Comparison of ENCODE assay signal across 30 cellular contexts in genomic region chr10:97789770-97790397, GRCh38. TPM values are rescaled to one million over a fixed set of nuclear protein-coding genes. Genes with fewer than 3 reads are reported as not detected.
"Had no signal": no experiment of that assay in that cellular context is flagged by ENCODE, and none has a peak within 500 bp of the region (broad histone marks: within the 10 kb centered on the region; RNA-seq: fewer than 3 reads in every experiment).

No MANE protein-coding gene starts in this region.

- H3K36me3 Mint-ChIP-seq: activated naive CD8-positive, alpha-beta T cell had no signal

- H3K4me1 Mint-ChIP-seq: activated T-helper 17 cell treated with anti-CD3 and anti-CD28 coated beads, Interleukin-2, amount 50 U/mL, for 72 hours had no signal

- H3K27ac ChIP-seq: brain microvascular endothelial cell, VCaP had no signal

- FAIRE-seq: astrocyte had no signal

- H3K9me3 Mint-ChIP-seq: activated CD4-positive, alpha-beta memory T cell treated with anti-CD3 and anti-CD28 coated beads, Interleukin-2, amount 10 ng/mL, durations not matched to agents 7 days and 5 days; activated naive CD4-positive, alpha-beta T cell treated with anti-CD3 and anti-CD28 coated beads for 36 hours; activated T-helper 17 cell treated with anti-CD3 and anti-CD28 coated beads, Interleukin-2, amount 50 U/mL, for 72 hours had no signal

- H3K4me3 Mint-ChIP-seq: activated CD4-positive, alpha-beta memory T cell treated with anti-CD3 and anti-CD28 coated beads, Interleukin-2, amount 10 ng/mL, durations not matched to agents 7 days and 5 days; activated naive CD4-positive, alpha-beta T cell treated with anti-CD3 and anti-CD28 coated beads for 36 hours; activated naive CD8-positive, alpha-beta T cell; activated T-helper 17 cell treated with anti-CD3 and anti-CD28 coated beads, Interleukin-2, amount 50 U/mL, for 72 hours had no signal

- ATAC-seq: activated T-helper 17 cell treated with anti-CD3 and anti-CD28 coated beads, Interleukin-2, amount 50 U/mL, for 72 hours; Panc1 had no signal

- H3K36me3 ChIP-seq: brain microvascular endothelial cell, SJCRH30 had no signal

- DNase-seq: activated CD4-positive, alpha-beta memory T cell treated with anti-CD3 and anti-CD28 coated beads, Interleukin-2, amount 10 ng/mL, durations not matched to agents 7 days and 5 days; activated CD4-positive, alpha-beta T cell treated with anti-CD3 and anti-CD28 coated beads, Interleukin-2, amount 50 U/mL, for 1 hour; activated CD4-positive, CD25-positive, alpha-beta regulatory T cell; activated gamma-delta T cell; activated naive CD4-positive, alpha-beta T cell treated with anti-CD3 and anti-CD28 coated beads for 36 hours; activated T-cell treated with anti-CD3 and anti-CD28 coated beads for 4 hours; activated T-cell treated with anti-CD3 and anti-CD28 coated beads, Interleukin-2, amount 50 U/mL, for 48 hours; amygdala; brain microvascular endothelial cell; KG1; MV-4-11; NCI-H1092 treated with DMSO at 0.1 percent for 48 hours; NCI-H1417 treated with DMSO at 0.1 percent for 48 hours; NCI-H1694; NCI-H2029; NCI-H345; NCI-H510A; NCI-H526 treated with DMSO at 0.1 percent for 48 hours; NK-92 treated with Interleukin-12 subunit alpha and Interleukin-12 subunit beta, amount 100 ng/mL, for 24 hours; RPMI8226; T-helper 1 cell had no signal

- H3K9ac ChIP-seq: SK-N-SH had no signal

- H3K27me3 ChIP-seq: brain microvascular endothelial cell, SJCRH30 had no signal

- H3K27me3 Mint-ChIP-seq: activated naive CD8-positive, alpha-beta T cell; activated T-helper 17 cell treated with anti-CD3 and anti-CD28 coated beads, Interleukin-2, amount 50 U/mL, for 72 hours had no signal

- H3K4me2 ChIP-seq: SK-N-SH had no signal

- H3K27ac Mint-ChIP-seq: activated CD4-positive, alpha-beta memory T cell treated with anti-CD3 and anti-CD28 coated beads, Interleukin-2, amount 10 ng/mL, durations not matched to agents 7 days and 5 days; activated naive CD4-positive, alpha-beta T cell treated with anti-CD3 and anti-CD28 coated beads for 36 hours; activated naive CD8-positive, alpha-beta T cell; activated T-helper 17 cell treated with anti-CD3 and anti-CD28 coated beads, Interleukin-2, amount 50 U/mL, for 72 hours had no signal

- H3K9me3 ChIP-seq: SJCRH30, SK-N-SH had no signal

RNA-seq across cellular contexts. Expression of gene SFRP5, which starts 18.1 kb away (rescaled TPM):
- total RNA-seq: activated CD4-positive, alpha-beta memory T cell treated with anti-CD3 and anti-CD28 coated beads, Interleukin-2, amount 10 ng/mL, durations not matched to agents 7 days and 5 days; activated naive CD4-positive, alpha-beta T cell treated with anti-CD3 and anti-CD28 coated beads for 36 hours; activated T-helper 17 cell treated with anti-CD3 and anti-CD28 coated beads, Interleukin-2, amount 50 U/mL, for 72 hours; MCF 10A; SJCRH30; T-helper 2 cell treated with Interferon-gamma antibody and Interleukin-4, amounts not matched to agents 100 ng/mL and 5 ng/mL, for 36 hours had no signal
- polyA plus RNA-seq: SK-N-SH had no signal

RNA-seq across cellular contexts. Expression of gene GOLGA7B, which starts 59.8 kb away (rescaled TPM):
- total RNA-seq: MCF 10A had no signal
